Comparison of ENCODE assay signal across 8 cellular contexts in genomic region chr2:152175012-152175367, GRCh38. TPM values are rescaled to one million over a fixed set of nuclear protein-coding genes. Genes with fewer than 3 reads are reported as not detected.
A peak's percentile ranks its signal among the peaks of the same experiment; 100 is the strongest.
DNase-seq lines count a peak whose midpoint lies in the region; ATAC-seq and TF ChIP-seq lines count a peak whose summit lies in the region.

No MANE protein-coding gene starts in this region.

- H3K27ac ChIP-seq in left lung: peak overlapping the region; percentile 93 to 99
- peak overlapping the region; percentile 92 to 93 for H3K27ac ChIP-seq in tibial artery

- no peaks in the 10 kb centered on the region for H3K36me3 ChIP-seq in left lung
- H3K36me3 ChIP-seq in tibial artery: no peaks in the 10 kb centered on the region

- DNase-seq in CD14-positive monocyte (ENCODE audit: low spot score) (no peak), left lung (no peak), tibial artery (no peak), foreskin melanocyte (no peak), GM13977 (ENCODE audit: low spot score) (no peak)
- DNase-seq in activated naive CD8-positive, alpha-beta T cell treated with anti-CD3 and anti-CD28 coated beads, Interleukin-2, amount 50 U/mL, for 24 hours: no peak

- ATAC-seq in GM19438 (IDR thresholded peaks at IDR 0.05; ENCODE audit: low read depth, unreplicated experiment) (peak; percentile 25), HG03460 (IDR thresholded peaks at IDR 0.05; ENCODE audit: unreplicated experiment) (peak; percentile 26), left lung (peak; percentile 3)
- peak; percentile 9 for ATAC-seq in activated naive CD8-positive, alpha-beta T cell treated with anti-CD3 and anti-CD28 coated beads, Interleukin-2, amount 50 U/mL, for 24 hours

- peak overlapping the region; percentile 93 to 96 for H3K4me3 Mint-ChIP-seq in CD14-positive monocyte
- peak overlapping the region; percentile 94 for H3K4me3 Mint-ChIP-seq in activated naive CD8-positive, alpha-beta T cell treated with anti-CD3 and anti-CD28 coated beads, Interleukin-2, amount 50 U/mL, for 24 hours

- H3K27me3 Mint-ChIP-seq in CD14-positive monocyte (ENCODE audit: low read depth in 3 of 3): peaks cover 0 to 3% (median 1%) of the 10 kb centered on the region in 3 donors
- H3K27me3 Mint-ChIP-seq in activated naive CD8-positive, alpha-beta T cell treated with anti-CD3 and anti-CD28 coated beads, Interleukin-2, amount 50 U/mL, for 24 hours: no peaks in the 10 kb centered on the region

- H3K9me3 ChIP-seq in left lung: no peaks in the 10 kb centered on the region
- no peaks in the 10 kb centered on the region for H3K9me3 ChIP-seq in tibial artery

- H3K4me1 ChIP-seq in left lung (peaks cover 24 to 52% of the 10 kb centered on the region in 2 donors), tibial artery (peaks cover 0 to 41% (median 15%) of the 10 kb centered on the region in 4 donors)

- TF ChIP-seq CTCF in CD14-positive monocyte (IDR thresholded peaks at IDR 0.05) (no peak), left lung (IDR thresholded peaks at IDR 0.05) (no peak), tibial artery (IDR thresholded peaks at IDR 0.05) (no peak), GM13977 (IDR thresholded peaks at IDR 0.05; ENCODE audit: extremely low read depth, insufficient read depth, missing control alignments) (no peak)

- intact Hi-C loops in CD14-positive monocyte (cut with micrococcal nuclease) (loop anchor here (5.0 to 10.0 kb wide), 3 partner anchors 140 to 462 kb away; no protein-coding TSS in a partner anchor), left lung (cut with DNase I) (no loop called here), tibial artery (cut with DNase I; ENCODE audit: low total_unique reads) (loop anchor here (10.0 kb wide), 1 partner anchor 140 kb away; no protein-coding TSS in a partner anchor)

- peaks cover 0 to 6% (median 0%) of the 10 kb centered on the region in 7 donors for H3K9me3 Mint-ChIP-seq in CD14-positive monocyte
- H3K9me3 Mint-ChIP-seq in activated naive CD8-positive, alpha-beta T cell treated with anti-CD3 and anti-CD28 coated beads, Interleukin-2, amount 50 U/mL, for 24 hours: no peaks in the 10 kb centered on the region

- H3K36me3 Mint-ChIP-seq in CD14-positive monocyte: peaks cover 0 to 13% of the 10 kb centered on the region in 2 donors
- H3K36me3 Mint-ChIP-seq in activated naive CD8-positive, alpha-beta T cell treated with anti-CD3 and anti-CD28 coated beads, Interleukin-2, amount 50 U/mL, for 24 hours (ENCODE audit: low read depth): peaks cover 4% of the 10 kb centered on the region

- peaks cover 37% of the 10 kb centered on the region for H3K4me1 Mint-ChIP-seq in CD14-positive monocyte
- H3K4me1 Mint-ChIP-seq in activated naive CD8-positive, alpha-beta T cell treated with anti-CD3 and anti-CD28 coated beads, Interleukin-2, amount 50 U/mL, for 24 hours: peaks cover 34% of the 10 kb centered on the region

- H3K27me3 ChIP-seq in left lung: no peaks in the 10 kb centered on the region
- no peaks in the 10 kb centered on the region for H3K27me3 ChIP-seq in tibial artery

- in situ Hi-C loops in GM13977 (cut with MboI; ENCODE audit: low pct_unique_long_range_greater_than_20kb, low sequenced_read_pairs, unreplicated experiment): no loop called here

- H3K4me3 ChIP-seq in left lung (peak overlapping the region; percentile 53 to 67), tibial artery (peak overlapping the region; percentile 73 to 75)

- H3K27ac Mint-ChIP-seq in CD14-positive monocyte: peak overlapping the region; percentile 99 to 100 (median 100)
- peak overlapping the region; percentile 99 for H3K27ac Mint-ChIP-seq in activated naive CD8-positive, alpha-beta T cell treated with anti-CD3 and anti-CD28 coated beads, Interleukin-2, amount 50 U/mL, for 24 hours

RNA-seq across cellular contexts. Expression of gene STAM2, which starts 0.6 kb away (rescaled TPM):
- polyA plus RNA-seq in CD14-positive monocyte: 10 to 100 TPM in 1 of 2 donors, 1 to 10 TPM in 1; 6.9 to 12.6 TPM
- total RNA-seq in left lung: 10 to 100 TPM; 34.2 to 37.4 TPM

Comparison
In these comparisons a context has a peak if more than half of its experiments do, and no peak if none do; other contexts are left out.
1. intact Hi-C loops: an anchor here in CD14-positive monocyte (5.0 to 10.0 kb wide) and tibial artery (10.0 kb wide); none called in left lung.